ENCODE assay signal across 2 cellular contexts in the genomic region with DNA sequence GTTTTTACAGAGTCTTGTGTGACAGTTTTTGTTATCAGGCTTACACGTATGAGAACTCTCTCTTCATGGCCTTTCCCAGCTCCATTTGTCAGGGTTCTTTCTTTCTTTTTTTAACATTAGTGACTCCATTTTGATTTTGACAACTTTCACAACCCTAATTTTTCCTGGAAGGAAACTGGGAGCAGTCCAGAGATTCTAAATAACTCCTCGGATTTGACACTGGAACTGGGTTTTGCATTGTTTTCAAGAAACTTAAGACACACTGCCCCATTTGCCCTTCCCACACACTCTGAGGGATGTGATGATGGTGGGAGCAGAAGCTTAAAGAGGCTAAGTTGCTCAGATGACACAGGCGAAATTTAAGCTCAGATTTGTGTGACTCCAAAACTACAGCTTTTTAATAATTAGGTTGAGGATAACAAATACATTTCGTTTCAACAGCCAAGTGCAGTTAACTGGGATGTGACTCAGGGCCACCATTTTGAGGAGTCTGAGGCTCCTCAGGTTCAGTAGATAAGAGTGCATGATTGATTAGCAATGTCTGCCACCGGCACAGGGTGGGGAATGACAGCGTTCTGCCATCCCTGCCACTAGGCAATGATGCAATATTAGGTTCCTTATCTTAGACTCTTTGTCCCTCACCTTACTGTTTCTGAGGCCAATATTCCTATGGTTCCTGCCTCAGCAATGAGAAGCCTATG.
TF ChIP-seq lines count a peak whose summit lies in the region.

No MANE protein-coding gene starts in this region.

TF ChIP-seq in GM23338, 12 proteins besides CTCF, POLR2A, EP300 and RAD21 (continued from another document):
- TF ChIP-seq EZH2 (IDR thresholded peaks at IDR 0.05; ENCODE audit: low read depth, unreplicated experiment): no peak
- TF ChIP-seq NANOG (IDR thresholded peaks at IDR 0.05; ENCODE audit: borderline replicate concordance): no peak
- no peak for TF ChIP-seq STAT1 (IDR thresholded peaks at IDR 0.05; ENCODE audit: unreplicated experiment)
- no peak for TF ChIP-seq ZNF331 (CRISPR knock-in tag; IDR thresholded peaks at IDR 0.05; ENCODE audit: low read depth)

TF ChIP-seq in K562, 482 proteins besides CTCF, POLR2A, EP300 and RAD21 (continued from another document and continues in another):
- TF ChIP-seq SAFB2 (IDR thresholded peaks at IDR 0.05; ENCODE audit: borderline replicate concordance, low read depth, low read length, severe bottlenecking) (no peak), RFX1 (IDR thresholded peaks at IDR 0.05) (no peak), HINFP (tag; conservative IDR thresholded peaks at IDR 0.05; ENCODE audit: low read depth) (no peak), EGR1 (conservative IDR thresholded peaks at IDR 0.05) (no peak), ZNF318 (IDR thresholded peaks at IDR 0.05; ENCODE audit: borderline replicate concordance in 1 of 2, low read depth in 1 of 2) (no peak), ZBTB34 (CRISPR knock-in tag; IDR thresholded peaks at IDR 0.05) (no peak), THRAP3 (IDR thresholded peaks at IDR 0.05; ENCODE audit: borderline replicate concordance) (no peak), ZFPM2 (CRISPR knock-in tag; IDR thresholded peaks at IDR 0.05) (no peak), ZNF695 (CRISPR knock-in tag; IDR thresholded peaks at IDR 0.05) (no peak), NFATC3 (IDR thresholded peaks at IDR 0.05) (no peak), ZNF121 (CRISPR knock-in tag; conservative IDR thresholded peaks at IDR 0.05) (no peak), STAT5A (IDR thresholded peaks at IDR 0.05; ENCODE audit: borderline replicate concordance, low read length) (no peak), ZZZ3 (IDR thresholded peaks at IDR 0.05) (no peak), CAMTA2 (CRISPR knock-in tag; conservative IDR thresholded peaks at IDR 0.05) (no peak), SP1 (CRISPR knock-in tag; IDR thresholded peaks at IDR 0.05) (no peak), BRD9 (IDR thresholded peaks at IDR 0.05; ENCODE audit: low read depth, partially characterized antibody) (no peak), ZNF778 (CRISPR knock-in tag; IDR thresholded peaks at IDR 0.05) (no peak), ZNF766 (CRISPR knock-in tag; conservative IDR thresholded peaks at IDR 0.05) (no peak), ZNF408 (CRISPR knock-in tag; IDR thresholded peaks at IDR 0.05; ENCODE audit: low read depth) (no peak), KAT2B (IDR thresholded peaks at IDR 0.05; ENCODE audit: low read depth, low read length) (no peak), CHD1 (IDR thresholded peaks at IDR 0.05; ENCODE audit: low read length) (no peak), ZNF134 (CRISPR knock-in tag; conservative IDR thresholded peaks at IDR 0.05) (no peak), CEBPB (tag; IDR thresholded peaks at IDR 0.05) (peak; percentile 98), HNRNPLL (IDR thresholded peaks at IDR 0.05; ENCODE audit: low read depth, low read length, poor library complexity, severe bottlenecking) (no peak), TRIM25 (IDR thresholded peaks at IDR 0.05; ENCODE audit: borderline replicate concordance) (no peak), ZBED1 (IDR thresholded peaks at IDR 0.05) (no peak), PML (IDR thresholded peaks at IDR 0.05; ENCODE audit: low read length) (no peak)
- TF ChIP-seq, protein P1, sequence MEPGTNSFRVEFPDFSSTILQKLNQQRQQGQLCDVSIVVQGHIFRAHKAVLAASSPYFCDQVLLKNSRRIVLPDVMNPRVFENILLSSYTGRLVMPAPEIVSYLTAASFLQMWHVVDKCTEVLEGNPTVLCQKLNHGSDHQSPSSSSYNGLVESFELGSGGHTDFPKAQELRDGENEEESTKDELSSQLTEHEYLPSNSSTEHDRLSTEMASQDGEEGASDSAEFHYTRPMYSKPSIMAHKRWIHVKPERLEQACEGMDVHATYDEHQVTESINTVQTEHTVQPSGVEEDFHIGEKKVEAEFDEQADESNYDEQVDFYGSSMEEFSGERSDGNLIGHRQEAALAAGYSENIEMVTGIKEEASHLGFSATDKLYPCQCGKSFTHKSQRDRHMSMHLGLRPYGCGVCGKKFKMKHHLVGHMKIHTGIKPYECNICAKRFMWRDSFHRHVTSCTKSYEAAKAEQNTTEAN (CRISPR knock-in tag; IDR thresholded peaks at IDR 0.05): no peak
- TF ChIP-seq, protein P2, sequence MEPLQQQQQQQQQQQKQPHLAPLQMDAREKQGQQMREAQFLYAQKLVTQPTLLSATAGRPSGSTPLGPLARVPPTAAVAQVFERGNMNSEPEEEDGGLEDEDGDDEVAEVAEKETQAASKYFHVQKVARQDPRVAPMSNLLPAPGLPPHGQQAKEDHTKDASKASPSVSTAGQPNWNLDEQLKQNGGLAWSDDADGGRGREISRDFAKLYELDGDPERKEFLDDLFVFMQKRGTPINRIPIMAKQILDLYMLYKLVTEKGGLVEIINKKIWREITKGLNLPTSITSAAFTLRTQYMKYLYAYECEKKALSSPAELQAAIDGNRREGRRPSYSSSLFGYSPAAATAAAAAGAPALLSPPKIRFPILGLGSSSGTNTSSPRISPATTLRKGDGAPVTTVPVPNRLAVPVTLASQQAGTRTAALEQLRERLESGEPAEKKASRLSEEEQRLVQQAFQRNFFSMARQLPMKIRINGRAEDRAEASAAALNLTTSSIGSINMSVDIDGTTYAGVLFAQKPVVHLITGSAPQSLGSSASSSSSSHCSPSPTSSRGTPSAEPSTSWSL (CRISPR knock-in tag; IDR thresholded peaks at IDR 0.05; ENCODE audit: borderline replicate concordance): no peak
- TF ChIP-seq, protein P3, sequence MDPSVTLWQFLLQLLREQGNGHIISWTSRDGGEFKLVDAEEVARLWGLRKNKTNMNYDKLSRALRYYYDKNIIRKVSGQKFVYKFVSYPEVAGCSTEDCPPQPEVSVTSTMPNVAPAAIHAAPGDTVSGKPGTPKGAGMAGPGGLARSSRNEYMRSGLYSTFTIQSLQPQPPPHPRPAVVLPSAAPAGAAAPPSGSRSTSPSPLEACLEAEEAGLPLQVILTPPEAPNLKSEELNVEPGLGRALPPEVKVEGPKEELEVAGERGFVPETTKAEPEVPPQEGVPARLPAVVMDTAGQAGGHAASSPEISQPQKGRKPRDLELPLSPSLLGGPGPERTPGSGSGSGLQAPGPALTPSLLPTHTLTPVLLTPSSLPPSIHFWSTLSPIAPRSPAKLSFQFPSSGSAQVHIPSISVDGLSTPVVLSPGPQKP (CRISPR knock-in tag; IDR thresholded peaks at IDR 0.05): no peak
- TF ChIP-seq, protein P4, sequence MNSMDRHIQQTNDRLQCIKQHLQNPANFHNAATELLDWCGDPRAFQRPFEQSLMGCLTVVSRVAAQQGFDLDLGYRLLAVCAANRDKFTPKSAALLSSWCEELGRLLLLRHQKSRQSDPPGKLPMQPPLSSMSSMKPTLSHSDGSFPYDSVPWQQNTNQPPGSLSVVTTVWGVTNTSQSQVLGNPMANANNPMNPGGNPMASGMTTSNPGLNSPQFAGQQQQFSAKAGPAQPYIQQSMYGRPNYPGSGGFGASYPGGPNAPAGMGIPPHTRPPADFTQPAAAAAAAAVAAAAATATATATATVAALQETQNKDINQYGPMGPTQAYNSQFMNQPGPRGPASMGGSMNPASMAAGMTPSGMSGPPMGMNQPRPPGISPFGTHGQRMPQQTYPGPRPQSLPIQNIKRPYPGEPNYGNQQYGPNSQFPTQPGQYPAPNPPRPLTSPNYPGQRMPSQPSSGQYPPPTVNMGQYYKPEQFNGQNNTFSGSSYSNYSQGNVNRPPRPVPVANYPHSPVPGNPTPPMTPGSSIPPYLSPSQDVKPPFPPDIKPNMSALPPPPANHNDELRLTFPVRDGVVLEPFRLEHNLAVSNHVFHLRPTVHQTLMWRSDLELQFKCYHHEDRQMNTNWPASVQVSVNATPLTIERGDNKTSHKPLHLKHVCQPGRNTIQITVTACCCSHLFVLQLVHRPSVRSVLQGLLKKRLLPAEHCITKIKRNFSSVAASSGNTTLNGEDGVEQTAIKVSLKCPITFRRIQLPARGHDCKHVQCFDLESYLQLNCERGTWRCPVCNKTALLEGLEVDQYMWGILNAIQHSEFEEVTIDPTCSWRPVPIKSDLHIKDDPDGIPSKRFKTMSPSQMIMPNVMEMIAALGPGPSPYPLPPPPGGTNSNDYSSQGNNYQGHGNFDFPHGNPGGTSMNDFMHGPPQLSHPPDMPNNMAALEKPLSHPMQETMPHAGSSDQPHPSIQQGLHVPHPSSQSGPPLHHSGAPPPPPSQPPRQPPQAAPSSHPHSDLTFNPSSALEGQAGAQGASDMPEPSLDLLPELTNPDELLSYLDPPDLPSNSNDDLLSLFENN (IDR thresholded peaks at IDR 0.05; ENCODE audit: low read depth in 2 of 2, low read length in 2 of 2): peak in 1 of 2 experiments; percentile 81; a peak in 2 of 4 replicates
